ENCODE assay signal across 20 cellular contexts in genomic region chr1:223820515-223820858, GRCh38. TPM values are rescaled to one million over a fixed set of nuclear protein-coding genes. Genes with fewer than 3 reads are reported as not detected.
A peak's percentile ranks its signal among the peaks of the same experiment; 100 is the strongest.
DNase-seq lines count a peak whose midpoint lies in the region; ATAC-seq and TF ChIP-seq lines count a peak whose summit lies in the region.
"Had no signal": no experiment of that assay in that cellular context is flagged by ENCODE, and none has a peak within 500 bp of the region (broad histone marks: within the 10 kb centered on the region; RNA-seq: fewer than 3 reads in every experiment).

No MANE protein-coding gene starts in this region.

- H3K4me2 ChIP-seq in SK-N-SH, result no peak overlapping the region

- POLR2A ChIA-PET in SK-N-SH (lab: Yijun Ruan, JAX), result no interaction called here
- POLR2A ChIA-PET in Panc1 (lab: Charles Lee), result interaction anchor here (0.5 to 0.6 kb wide), 2 partner anchors 39 to 364 kb away, joined by 3 to 4 read pairs; no protein-coding TSS in a partner anchor

- no peak for DNase-seq in SK-N-SH
- DNase-seq in Panc1 (ENCODE audit: low read depth, low spot score), result no peak
- DNase-seq in cardiac muscle cell (ENCODE audit: low read depth in 1 of 2, low spot score in 1 of 2), result no peak
- no peak for DNase-seq in psoas muscle
- DNase-seq in inferior parietal cortex (ENCODE audit: extremely low spot score), result no peak
- no peak for DNase-seq in 8988T
- DNase-seq: activated CD4-positive, alpha-beta T cell treated with anti-CD3 and anti-CD28 coated beads for 36 hours; CD8-positive, alpha-beta memory T cell; immature natural killer cell; NCI-H187 treated with DMSO at 0.1 percent for 48 hours; NCI-H748 treated with DMSO at 0.1 percent for 48 hours; stimulated activated CD8-positive, alpha-beta memory T cell treated with anti-CD3 and anti-CD28 coated beads, Interleukin-4, amount 100 ng/mL, for 48 hours; T-helper 2 cell had no signal

- intact Hi-C loops in Panc1 (cut with micrococcal nuclease; ENCODE audit: unreplicated experiment) (no loop called here), psoas muscle (cut with DNase I) (no loop called here)

- WGBS in SK-N-SH (ENCODE audit: low lambda C conversion rate), result 94% methylated on average over 2 of the region's 2 CpGs
- 36 to 63% (median 62%) methylated on average over 2 of the region's 2 CpGs for WGBS in psoas muscle, 3 donors

- no peak for TF ChIP-seq POLR2A in GM18505 (IDR thresholded peaks at IDR 0.05; ENCODE audit: borderline replicate concordance, extremely low read depth, insufficient read depth, insufficient read length)

- H2AFZ ChIP-seq in SK-N-SH (ENCODE audit: low read depth), result no peak overlapping the region

- in situ Hi-C loops in Panc1 (cut with HindIII; ENCODE audit: low pct_unique_long_range_greater_than_20kb, low sequenced_read_pairs), result no loop called here

- BruUV-seq in Panc1 (replicated peaks; lab: Mats Ljungman, UMichigan), result no TSS peak

- ATAC-seq in SK-N-SH treated with all-trans-retinoic acid at 6 μM for 48 hours (peak; percentile 28), Panc1 (no peak), psoas muscle (peak in 2 of 4 donors; percentile 48 to 56), GM18505 (IDR thresholded peaks at IDR 0.05; ENCODE audit: unreplicated experiment) (no peak)
- ATAC-seq: activated CD4-positive, alpha-beta T cell treated with anti-CD3 and anti-CD28 coated beads for 36 hours; GM12878 had no signal

- H3K27ac ChIP-seq in SK-N-SH (ENCODE audit: low read depth in 2 of 2, low read length in 1 of 2), result no peak overlapping the region; a peak in 1 of 4 replicates
- H3K27ac ChIP-seq in Panc1 (ENCODE audit: low read length), result peak overlapping the region; percentile 49; the same call in 1 of the 2 replicates
- H3K27ac ChIP-seq in cardiac muscle cell, result peak overlapping the region; percentile 48
- H3K27ac ChIP-seq in psoas muscle, result peak overlapping the region; percentile 80
- H3K27ac ChIP-seq: 22Rv1, prostate gland, RWPE1 had no signal

- H3K4me1 ChIP-seq in SK-N-SH (ENCODE audit: control insufficient read depth in 1 of 2, insufficient read depth in 2 of 2, low read depth in 1 of 2, low read length in 1 of 2) (peaks cover 0 to 15% of the 10 kb centered on the region in 2 experiments; a peak in 1 of 4 replicates), Panc1 (ENCODE audit: control insufficient read depth, insufficient read depth, low read length) (peaks cover 9% of the 10 kb centered on the region), cardiac muscle cell (ENCODE audit: low read depth) (peaks cover 17% of the 10 kb centered on the region), psoas muscle (peaks cover 51% of the 10 kb centered on the region)
- H3K4me1 ChIP-seq: prostate gland had no signal

- peaks cover 82% of the 10 kb centered on the region for H3K79me2 ChIP-seq in SK-N-SH (ENCODE audit: insufficient read depth)

- CTCF ChIA-PET in SK-N-SH (lab: Yijun Ruan, JAX), result interaction anchor here (1.1 to 3.1 kb wide), 4 partner anchors 8 to 230 kb away, joined by 3 to 13 read pairs (median 5); partner anchors contain the start of gene TP53BP2
- CTCF ChIA-PET in Panc1 (lab: Charles Lee), result no interaction called here

- H3K9ac ChIP-seq in SK-N-SH, result no peak overlapping the region

- H3K9me2 ChIP-seq in SK-N-SH, result no peaks in the 10 kb centered on the region

- no peaks in the 10 kb centered on the region for H3K9me3 ChIP-seq in SK-N-SH
- H3K9me3 ChIP-seq in Panc1 (ENCODE audit: control insufficient read depth, insufficient read depth, low read depth, low read length), result no peaks in the 10 kb centered on the region
- H3K9me3 ChIP-seq in cardiac muscle cell (ENCODE audit: low read depth), result no peaks in the 10 kb centered on the region
- no peaks in the 10 kb centered on the region for H3K9me3 ChIP-seq in psoas muscle
- H3K9me3 ChIP-seq: gastroesophageal sphincter, prostate gland had no signal

- TF ChIP-seq CTCF in SK-N-SH (IDR thresholded peaks at IDR 0.05), result no peak
- no peak; the same call in 1 of the 2 replicates for TF ChIP-seq CTCF in Panc1 (IDR thresholded peaks at IDR 0.05)
- no peak for TF ChIP-seq CTCF in cardiac muscle cell (IDR thresholded peaks at IDR 0.05; ENCODE audit: low read depth, low read length)
- no peak for TF ChIP-seq CTCF in psoas muscle (IDR thresholded peaks at IDR 0.05)

- no peaks in the 10 kb centered on the region for H3K27me3 ChIP-seq in SK-N-SH (ENCODE audit: insufficient read depth)
- H3K27me3 ChIP-seq in Panc1 (ENCODE audit: control insufficient read depth, insufficient read depth, low read length), result no peaks in the 10 kb centered on the region
- H3K27me3 ChIP-seq in cardiac muscle cell, result no peaks in the 10 kb centered on the region
- H3K27me3 ChIP-seq in psoas muscle (ENCODE audit: insufficient read depth in 3 of 3, low read length in 2 of 3), result no peaks in the 10 kb centered on the region
- H3K27me3 ChIP-seq: gastroesophageal sphincter had no signal

- H3K4me3 ChIP-seq in SK-N-SH (ENCODE audit: low read depth in 2 of 2, low read length in 1 of 2), result no peak overlapping the region
- H3K4me3 ChIP-seq in Panc1 (ENCODE audit: low read depth in 2 of 2, low read length in 2 of 2), result no peak overlapping the region
- no peak overlapping the region for H3K4me3 ChIP-seq in cardiac muscle cell
- H3K4me3 ChIP-seq in psoas muscle, result peak overlapping the region; percentile 31
- H3K4me3 ChIP-seq: gastroesophageal sphincter, GM12878, prostate gland had no signal

- no peak for TF ChIP-seq RAD21 in SK-N-SH (IDR thresholded peaks at IDR 0.05; ENCODE audit: low read length)

- no peak for TF ChIP-seq EP300 in SK-N-SH (IDR thresholded peaks at IDR 0.05; ENCODE audit: borderline replicate concordance in 1 of 2, low read depth in 1 of 2, low read length in 1 of 2)

- no peaks in the 10 kb centered on the region for H3F3A ChIP-seq in SK-N-SH (replicated peaks; ENCODE audit: insufficient read depth)

- H3K36me3 ChIP-seq in SK-N-SH (replicated peaks in 1 of 2; ENCODE audit: control insufficient read depth in 1 of 2, insufficient read depth in 2 of 2, low read length in 1 of 2) (peaks cover 3 to 15% of the 10 kb centered on the region in 2 experiments), Panc1 (ENCODE audit: control insufficient read depth, insufficient read depth, low read length) (no peaks in the 10 kb centered on the region), cardiac muscle cell (peaks cover 15% of the 10 kb centered on the region), psoas muscle (ENCODE audit: insufficient read depth in 1 of 2, low read depth in 1 of 2) (peaks cover 0 to 10% of the 10 kb centered on the region in 2 donors)
- H3K36me3 ChIP-seq: prostate gland had no signal

- peaks cover 17% of the 10 kb centered on the region for H4K20me1 ChIP-seq in SK-N-SH (ENCODE audit: insufficient read depth)

TF ChIP-seq in SK-N-SH treated with all-trans-retinoic acid at 6 μM for 48 hours, 23 proteins besides CTCF, POLR2A, EP300 and RAD21 (continues in another document):
- TF ChIP-seq ISL1 (CRISPR knock-in tag; IDR thresholded peaks at IDR 0.05) (no peak), TCF4 (CRISPR knock-in tag; IDR thresholded peaks at IDR 0.05; ENCODE audit: borderline replicate concordance) (no peak), ZFP30 (CRISPR knock-in tag; IDR thresholded peaks at IDR 0.05) (no peak), OSR1 (CRISPR knock-in tag; IDR thresholded peaks at IDR 0.05) (no peak), ZNF70 (CRISPR knock-in tag; IDR thresholded peaks at IDR 0.05) (no peak), ESRRG (CRISPR knock-in tag; IDR thresholded peaks at IDR 0.05) (no peak), BACH2 (CRISPR knock-in tag; IDR thresholded peaks at IDR 0.05; ENCODE audit: borderline replicate concordance) (no peak), TOX (CRISPR knock-in tag; IDR thresholded peaks at IDR 0.05; ENCODE audit: borderline replicate concordance) (no peak), SNAI2 (CRISPR knock-in tag; IDR thresholded peaks at IDR 0.05) (no peak)

TF ChIP-seq in SK-N-SH, 30 proteins besides CTCF, POLR2A, EP300 and RAD21:
- TF ChIP-seq FOXJ3 (CRISPR knock-in tag; IDR thresholded peaks at IDR 0.05) (no peak), NFIC (IDR thresholded peaks at IDR 0.05; ENCODE audit: borderline replicate concordance) (no peak)

RNA-seq across cellular contexts. Expression of gene TP53BP2, which starts 25.3 kb away (rescaled TPM):
- 11.4 and 14.8 TPM in 2 replicates for polyA plus RNA-seq in SK-N-SH (2012; rRNA removed)
- polyA plus RNA-seq in SK-N-SH (2012; cell fraction: cytosol; rRNA removed), result 13.5 and 13.9 TPM in 2 replicates
- 14.2 and 19.2 TPM in 2 replicates for polyA plus RNA-seq in SK-N-SH (2012; cell fraction: nucleus; rRNA removed)
- 51.4 TPM for total RNA-seq in Panc1 (2021; ENCODE audit: unreplicated experiment)
- polyA plus RNA-seq in Panc1 (2012; ENCODE audit: insufficient read length), result 24.4 TPM
- total RNA-seq in cardiac muscle cell, result 69.9 and 93.5 TPM in 2 replicates
- polyA plus RNA-seq in cardiac muscle cell, result 36.8 and 54.8 TPM in 2 replicates
- 10 to 100 TPM; 17.1 to 34.0 (median 25.8) TPM for total RNA-seq in psoas muscle
- polyA plus RNA-seq in psoas muscle, result 10 to 100 TPM; 10.6 to 15.1 (median 13.9) TPM

Comparison
In these comparisons a context has a peak if more than half of its experiments do, and no peak if none do; other contexts are left out.
1. H3K27ac ChIP-seq: peak in Panc1 (single experiment), cardiac muscle cell (single experiment) and psoas muscle (single experiment); none in SK-N-SH (0 of 2).